Comparison of ENCODE assay signal across 17 cellular contexts in genomic region chr22:47275479-47276218, GRCh38.
DNase-seq lines count a peak whose midpoint lies in the region; ATAC-seq, FAIRE-seq and TF ChIP-seq lines count a peak whose summit lies in the region.
"Had no signal": no experiment of that assay in that cellular context is flagged by ENCODE, and none has a peak within 500 bp of the region (broad histone marks: within the 10 kb centered on the region; RNA-seq: fewer than 3 reads in every experiment).

No MANE protein-coding gene starts in this region.

- H3K4me1 ChIP-seq in right cardiac atrium (ENCODE audit: control insufficient read depth, insufficient read depth, low read length) (no peaks in the 10 kb centered on the region), PC-3 (ENCODE audit: insufficient read depth, low read length) (peaks cover 20% of the 10 kb centered on the region), prostate gland (replicated peaks) (no peaks in the 10 kb centered on the region), spleen (no peaks in the 10 kb centered on the region)
- H3K4me1 ChIP-seq: HAP-1 had no signal

- H4K20me1 ChIP-seq in PC-3 (ENCODE audit: low read length) = no peaks in the 10 kb centered on the region

- no peaks in the 10 kb centered on the region for H3K9me2 ChIP-seq in PC-3 (replicated peaks; ENCODE audit: low read length)

- POLR2A ChIA-PET in PC-3 (lab: Charles Lee; ENCODE audit: unreplicated experiment) = interaction anchor here (0.5 to 0.6 kb wide), 2 partner anchors 52 to 352 kb away, joined by 4 to 6 read pairs; no protein-coding TSS in a partner anchor

- DNase-seq in right cardiac atrium (peak in 1 of 3 donors; percentile 72), Right ventricle myocardium superior (no peak), PC-3 (peak; percentile 78), fibroblast of pulmonary artery (ENCODE audit: low read depth) (peak; percentile 32), D721Med (ENCODE audit: insufficient read length, low spot score) (no peak), prostate gland (ENCODE audit: low spot score) (no peak), DMS153 treated with DMSO at 0.1 percent for 48 hours (lab: John Stamatoyannopoulos, UW; ENCODE audit: unreplicated experiment) (no peak), spleen (no peak)
- DNase-seq: activated CD4-positive, CD25-positive, alpha-beta regulatory T cell treated with anti-CD3 and anti-CD28 coated beads, Interleukin-2, amount 50 U/mL, for 72 hours; activated CD8-positive, alpha-beta memory T cell treated with anti-CD3 and anti-CD28 coated beads, Interleukin-2, amount 50 U/mL, for 4 hours; central memory CD4-positive, alpha-beta T cell; Kasumi-1; NCI-H2081; occipital lobe; stimulated activated CD4-positive, alpha-beta T cell treated with anti-CD3 and anti-CD28 coated beads, Interleukin-15, amount 100 ng/mL, for 24 hours had no signal

- no TSS peak for BruUV-seq in PC-3 (replicated peaks; lab: Mats Ljungman, UMichigan)

- H3K4me3 ChIP-seq in right cardiac atrium (ENCODE audit: low read length) (no peak overlapping the region), PC-3 (ENCODE audit: low read length) (0 out of 2 replicates have a peak overlapping the region, but pooled peaks have one; percentile 18), fibroblast of pulmonary artery (replicated peaks; ENCODE audit: low read depth, low read length) (no peak overlapping the region), prostate gland (no peak overlapping the region), spleen (no peak overlapping the region)
- H3K4me3 ChIP-seq: HAP-1 had no signal

- no peaks in the 10 kb centered on the region for H3K27me3 ChIP-seq in right cardiac atrium (ENCODE audit: control insufficient read depth, insufficient read depth)
- H3K27me3 ChIP-seq in PC-3 (ENCODE audit: low read length) = no peaks in the 10 kb centered on the region
- no peaks in the 10 kb centered on the region for H3K27me3 ChIP-seq in prostate gland (replicated peaks; ENCODE audit: insufficient read depth)
- H3K27me3 ChIP-seq in spleen (replicated peaks in 1 of 7) = peaks cover 0 to 32% (median 0%) of the 10 kb centered on the region in 7 donors

- no peak for FAIRE-seq in D721Med (lab: Jason Lieb, UNC)
- FAIRE-seq: islet of Langerhans had no signal

- H3K4me2 ChIP-seq in PC-3 (ENCODE audit: low read length) = peak overlapping the region; percentile 68

- TF ChIP-seq CTCF in PC-3 (conservative IDR thresholded peaks at IDR 0.05; ENCODE audit: low read depth, low read length) (peak; percentile 51), fibroblast of pulmonary artery (IDR thresholded peaks at IDR 0.05; ENCODE audit: low read length, missing control alignments) (peak; percentile 35), D721Med (IDR thresholded peaks at IDR 0.05; ENCODE audit: insufficient read depth, missing control alignments) (no peak), prostate gland (IDR thresholded peaks at IDR 0.05) (no peak), spleen (IDR thresholded peaks at IDR 0.05 in 8 of 11, conservative IDR thresholded peaks at IDR 0.05 in 3 of 11) (no peak)

- CTCF ChIA-PET in PC-3 (lab: Charles Lee) = no interaction called here

- peak overlapping the region; percentile 77 for H2AFZ ChIP-seq in PC-3 (ENCODE audit: low read length)

- ATAC-seq in right cardiac atrium (peak; percentile 10 to 39), Right ventricle myocardium superior (ENCODE audit: poor library complexity) (no peak), PC-3 (peak; percentile 94)

- intact Hi-C loops in right cardiac atrium (cut with DNase I) = no loop called here
- intact Hi-C loops in Right ventricle myocardium superior (cut with DNase I) = no loop called here
- intact Hi-C loops in PC-3 (cut with micrococcal nuclease) = loop anchor here (2.0 kb wide), 1 partner anchor 61 kb away; no protein-coding TSS in a partner anchor
- intact Hi-C loops in prostate gland (cut with DNase I) = no loop called here
- intact Hi-C loops in spleen (cut with DNase I; ENCODE audit: low total_unique reads) = no loop called here

- no peaks in the 10 kb centered on the region for H3F3A ChIP-seq in PC-3 (ENCODE audit: low read length, unreplicated experiment)

- WGBS in right cardiac atrium = 53% methylated on average over 11 of the region's 11 CpGs
- WGBS in prostate gland = 60% methylated on average over 10 of the region's 11 CpGs
- 55 to 68% (median 60%) methylated on average over 8 to 11 of the region's 11 CpGs for WGBS in spleen, 5 donors

- no peak overlapping the region for H3K9ac ChIP-seq in PC-3 (ENCODE audit: low read length)

- no peaks in the 10 kb centered on the region for H3K36me3 ChIP-seq in PC-3 (ENCODE audit: low read depth, low read length)
- H3K36me3 ChIP-seq in prostate gland = no peaks in the 10 kb centered on the region
- H3K36me3 ChIP-seq in spleen = no peaks in the 10 kb centered on the region
- H3K36me3 ChIP-seq: HAP-1 had no signal

- no peaks in the 10 kb centered on the region for H3K79me2 ChIP-seq in PC-3 (ENCODE audit: low read length)

- H3K27ac ChIP-seq in right cardiac atrium (ENCODE audit: low read length) (no peak overlapping the region), PC-3 (ENCODE audit: low read length) (peak overlapping the region; percentile 49), prostate gland (no peak overlapping the region), spleen (no peak overlapping the region)

- H3K9me3 ChIP-seq in right cardiac atrium (ENCODE audit: control insufficient read depth, low read length) = no peaks in the 10 kb centered on the region
- no peaks in the 10 kb centered on the region for H3K9me3 ChIP-seq in PC-3 (ENCODE audit: low read length)
- H3K9me3 ChIP-seq in prostate gland = no peaks in the 10 kb centered on the region
- H3K9me3 ChIP-seq in spleen = peaks cover 0 to 4% (median 0%) of the 10 kb centered on the region in 8 donors
- H3K9me3 ChIP-seq: HAP-1 had no signal

- TF ChIP-seq POLR2A in prostate gland (IDR thresholded peaks at IDR 0.05) (no peak), spleen (IDR thresholded peaks at IDR 0.05) (no peak)

Comparison
In these comparisons a context has a peak if more than half of its experiments do, and no peak if none do; other contexts are left out.
1. DNase-seq: peak in PC-3 (single experiment) and fibroblast of pulmonary artery (single experiment); none in Right ventricle myocardium superior (single experiment), D721Med (single experiment), prostate gland (single experiment), DMS153 treated with DMSO at 0.1 percent for 48 hours (single experiment) and spleen (single experiment).
2. CTCF ChIP-seq: peak in PC-3 (single experiment) and fibroblast of pulmonary artery (single experiment); none in D721Med (single experiment), prostate gland (0 of 4) and spleen (0 of 11).